ENCODE assay signal across 7 cellular contexts in the genomic region with DNA sequence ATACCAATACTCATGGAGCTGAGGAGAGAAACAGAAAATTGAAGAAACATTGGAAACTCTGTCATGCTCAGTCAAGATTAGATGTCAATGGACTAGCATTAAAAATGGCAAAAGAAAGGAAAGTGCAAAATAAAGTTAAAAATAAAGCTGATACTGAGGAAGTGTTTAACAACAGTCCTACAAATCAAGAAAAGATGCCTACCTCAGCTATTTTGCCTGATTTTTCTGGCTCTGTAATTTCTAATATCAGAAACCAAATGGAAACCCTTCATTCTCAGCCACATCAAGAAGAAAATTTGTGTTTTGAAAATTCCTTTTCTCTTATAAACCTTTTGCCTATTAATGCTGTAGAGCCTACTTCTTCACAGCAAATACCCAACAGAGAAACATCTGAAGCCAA.
"Had no signal": no experiment of that assay in that cellular context is flagged by ENCODE, and none has a peak within 500 bp of the region (broad histone marks: within the 10 kb centered on the region; RNA-seq: fewer than 3 reads in every experiment).

No MANE protein-coding gene starts in this region.

- FAIRE-seq: H1, H54 had no signal

- H3K4me3 ChIP-seq: GM23338 had no signal

- H2AFZ ChIP-seq: GM23338 had no signal

- ATAC-seq: GM23338 had no signal

- H3K27ac ChIP-seq: HL-60 had no signal

- DNase-seq: H9, HCEC 1CT, KG1 had no signal

- H3K4me2 ChIP-seq: GM23338 had no signal
